ENCODE assay signal across 30 cellular contexts in the genomic region with DNA sequence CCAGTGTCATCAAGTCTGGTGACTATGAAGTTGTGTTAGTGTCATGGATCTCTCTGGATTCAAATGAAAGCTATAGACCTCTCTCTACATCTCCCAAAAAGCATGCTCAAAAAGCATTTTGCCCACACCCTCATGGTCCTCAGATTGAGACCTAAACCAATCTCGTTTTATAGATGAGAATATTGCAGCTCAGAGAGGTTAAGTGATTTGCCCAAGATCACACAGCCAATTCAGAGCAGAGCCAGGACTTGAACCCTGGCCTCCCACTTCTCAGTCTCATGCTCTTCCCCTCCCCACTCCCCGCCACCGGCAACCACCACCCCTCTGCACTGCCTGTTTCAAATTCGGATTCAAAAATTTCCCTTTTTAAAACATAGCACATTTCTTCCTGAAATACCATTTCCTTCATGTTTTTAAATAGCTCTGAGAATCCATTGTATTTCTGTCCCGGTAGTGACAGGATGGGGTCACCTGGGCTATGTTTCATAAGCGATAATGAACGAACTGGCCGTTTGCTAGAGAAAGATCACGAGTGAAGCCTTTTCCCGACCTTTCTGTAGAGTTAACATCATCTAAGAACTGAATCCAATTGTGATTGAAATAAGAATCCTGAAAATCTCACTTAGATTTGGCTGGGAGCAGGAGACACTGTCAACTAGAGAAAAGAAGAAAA. TPM values are rescaled to one million over a fixed set of nuclear protein-coding genes. Genes with fewer than 3 reads are reported as not detected.
"Had no signal": no experiment of that assay in that cellular context is flagged by ENCODE, and none has a peak within 500 bp of the region (broad histone marks: within the 10 kb centered on the region; RNA-seq: fewer than 3 reads in every experiment).

No MANE protein-coding gene starts in this region.

- H3K27ac Mint-ChIP-seq: immature natural killer cell; mesothelial cell of epicardium; natural killer cell; nephron progenitor cell; stimulated activated naive B cell treated with anti-CD40 and anti-IgM and Interleukin-4, amounts not matched to agents 10 μg/mL and 1 μg/mL and 100 μg/mL, for 72 hours had no signal

- ATAC-seq: natural killer cell; right cardiac atrium; stimulated activated naive CD8-positive, alpha-beta T cell treated with anti-CD3 and anti-CD28 coated beads, Interleukin-15, Interleukin-2, amounts not matched to agents 100 U/mL and 50 U/mL, for 24 hours had no signal

- H3K36me3 ChIP-seq: left ventricle myocardium inferior, ovary, prostate gland, stomach, thyroid gland, transverse colon, upper lobe of left lung, vagina had no signal

- DNase-seq: hypothalamus; immature natural killer cell; kidney; left ventricle myocardium inferior; mesendoderm; naive B cell; natural killer cell; nephron progenitor cell; ovary; posterior cingulate gyrus; retina; right cardiac atrium; stimulated activated CD4-positive, alpha-beta T cell treated with anti-CD3 and anti-CD28 coated beads, Interleukin-12 subunit alpha, Interleukin-12 subunit beta, amount 100 ng/mL, for 4 hours; stimulated activated CD4-positive, alpha-beta T cell treated with anti-CD3 and anti-CD28 coated beads, Interleukin-15, amount 100 ng/mL, for 24 hours; stimulated activated CD4-positive, alpha-beta T cell treated with anti-CD3 and anti-CD28 coated beads, Interleukin-2, amount 100 ng/mL, for 24 hours; stimulated activated CD4-positive, alpha-beta T cell treated with anti-CD3 and anti-CD28 coated beads, Interleukin-4, amount 100 ng/mL, for 1 hour; stimulated activated naive B cell treated with anti-CD40 and anti-IgM and Interleukin-4, amounts not matched to agents 10 μg/mL and 1 μg/mL and 100 μg/mL, for 72 hours; stimulated activated naive CD8-positive, alpha-beta T cell treated with anti-CD3 and anti-CD28 coated beads, Interleukin-15, Interleukin-2, amounts not matched to agents 100 U/mL and 50 U/mL, for 24 hours; stomach; testis; thyroid gland; transverse colon; upper lobe of left lung had no signal

- H3K4me1 Mint-ChIP-seq: immature natural killer cell, mesothelial cell of epicardium, natural killer cell had no signal

- H3K27ac ChIP-seq: left ventricle myocardium inferior, ovary, prostate gland, stomach, testis, thyroid gland, transverse colon, upper lobe of left lung, vagina had no signal

- FAIRE-seq: islet of Langerhans, kidney had no signal

- H3K27me3 ChIP-seq: ovary, stomach, testis, thyroid gland, transverse colon, upper lobe of left lung, vagina had no signal

- H3K9me3 ChIP-seq: left ventricle myocardium inferior, ovary, prostate gland, stomach, testis, thyroid gland, transverse colon, upper lobe of left lung, vagina had no signal

- H3K36me3 Mint-ChIP-seq: immature natural killer cell; mesothelial cell of epicardium; naive B cell; natural killer cell; stimulated activated naive B cell treated with anti-CD40 and anti-IgM and Interleukin-4, amounts not matched to agents 10 μg/mL and 1 μg/mL and 100 μg/mL, for 72 hours had no signal

- H3K4me3 ChIP-seq: left ventricle myocardium inferior, lung, ovary, prostate gland, smooth muscle cell, stomach, testis, thyroid gland, transverse colon, upper lobe of left lung, vagina had no signal

- H3K4me2 ChIP-seq: smooth muscle cell had no signal

- H3K9me3 Mint-ChIP-seq: immature natural killer cell; mesothelial cell of epicardium; naive B cell; natural killer cell; nephron progenitor cell; stimulated activated naive B cell treated with anti-CD40 and anti-IgM and Interleukin-4, amounts not matched to agents 10 μg/mL and 1 μg/mL and 100 μg/mL, for 72 hours had no signal

- H3K4me1 ChIP-seq: left ventricle myocardium inferior, prostate gland, stomach, testis, thyroid gland, transverse colon, upper lobe of left lung, vagina had no signal

- H3K4me3 Mint-ChIP-seq: immature natural killer cell; mesothelial cell of epicardium; natural killer cell; nephron progenitor cell; stimulated activated naive B cell treated with anti-CD40 and anti-IgM and Interleukin-4, amounts not matched to agents 10 μg/mL and 1 μg/mL and 100 μg/mL, for 72 hours had no signal

RNA-seq across cellular contexts. Expression of gene SSUH2, which starts 0.8 kb away (rescaled TPM):
- total RNA-seq: mononuclear cell, natural killer cell, vagina had no signal
- polyA plus RNA-seq: immature natural killer cell, smooth muscle cell had no signal
